In genomic region chr16:87880117-87880696, GRCh38 we compare ENCODE assay signal across 21 cellular contexts. TPM values are rescaled to one million over a fixed set of nuclear protein-coding genes. Genes with fewer than 3 reads are reported as not detected.
"Had no signal": no experiment of that assay in that cellular context is flagged by ENCODE, and none has a peak within 500 bp of the region (broad histone marks: within the 10 kb centered on the region; RNA-seq: fewer than 3 reads in every experiment).

No MANE protein-coding gene starts in this region.

- H3K27me3 ChIP-seq: cardiac muscle cell, gastrocnemius medialis, ovary had no signal

- H3K4me1 Mint-ChIP-seq: immature natural killer cell had no signal

- H3K27ac ChIP-seq: cardiac muscle cell, gastrocnemius medialis, heart left ventricle, ovary, WERI-Rb-1 had no signal

- H3K4me3 Mint-ChIP-seq: activated naive CD4-positive, alpha-beta T cell treated with anti-CD3 and anti-CD28 coated beads, Interleukin-2, amount 50 U/mL, for 24 hours; endodermal cell; immature natural killer cell had no signal

- DNase-seq: activated CD4-positive, alpha-beta T cell treated with anti-CD3 and anti-CD28 coated beads for 4 hours; activated effector memory CD4-positive, alpha-beta T cell treated with Interleukin-2 at 50 U/mL for 16 hours; dorsolateral prefrontal cortex; endodermal cell; gastrocnemius medialis; heart left ventricle; immature natural killer cell; left colon; midbrain; ovary; retina; SK-N-SH; stimulated activated naive CD4-positive, alpha-beta T cell; substantia nigra; trophoblast cell; WERI-Rb-1 had no signal

- H3K9me3 Mint-ChIP-seq: activated naive CD4-positive, alpha-beta T cell treated with anti-CD3 and anti-CD28 coated beads, Interleukin-2, amount 50 U/mL, for 24 hours; endodermal cell had no signal

- H3K27me3 Mint-ChIP-seq: activated naive CD4-positive, alpha-beta T cell treated with anti-CD3 and anti-CD28 coated beads, Interleukin-2, amount 50 U/mL, for 24 hours had no signal

- ATAC-seq: gastrocnemius medialis, left colon had no signal

- H3K27ac Mint-ChIP-seq: activated naive CD4-positive, alpha-beta T cell treated with anti-CD3 and anti-CD28 coated beads, Interleukin-2, amount 50 U/mL, for 24 hours; endodermal cell; immature natural killer cell had no signal

- H3K9me3 ChIP-seq: gastrocnemius medialis, heart left ventricle, ovary, SK-N-SH had no signal

- H3K36me3 ChIP-seq: cardiac muscle cell, gastrocnemius medialis, heart left ventricle, ovary, WERI-Rb-1 had no signal

- H3K4me1 ChIP-seq: gastrocnemius medialis had no signal

- H3K36me3 Mint-ChIP-seq: activated naive CD4-positive, alpha-beta T cell treated with anti-CD3 and anti-CD28 coated beads, Interleukin-2, amount 50 U/mL, for 24 hours; immature natural killer cell had no signal

- H3K4me3 ChIP-seq: cardiac muscle cell, dorsolateral prefrontal cortex, gastrocnemius medialis, heart left ventricle, lung, ovary had no signal

RNA-seq across cellular contexts. Expression of gene CA5A, which starts 56.1 kb away (rescaled TPM):
- total RNA-seq: cardiac muscle cell; endodermal cell; gastrocnemius medialis; left colon; myocyte; ovary; T-helper 1 cell treated with Interleukin-12 subunit alpha and Interleukin-12 subunit beta and Interleukin-4 antibody, amounts not matched to agents 30 ng/mL and 1 ng/mL, for 36 hours had no signal
